1 cellular context compared by ENCODE assay signal in the genomic region with DNA sequence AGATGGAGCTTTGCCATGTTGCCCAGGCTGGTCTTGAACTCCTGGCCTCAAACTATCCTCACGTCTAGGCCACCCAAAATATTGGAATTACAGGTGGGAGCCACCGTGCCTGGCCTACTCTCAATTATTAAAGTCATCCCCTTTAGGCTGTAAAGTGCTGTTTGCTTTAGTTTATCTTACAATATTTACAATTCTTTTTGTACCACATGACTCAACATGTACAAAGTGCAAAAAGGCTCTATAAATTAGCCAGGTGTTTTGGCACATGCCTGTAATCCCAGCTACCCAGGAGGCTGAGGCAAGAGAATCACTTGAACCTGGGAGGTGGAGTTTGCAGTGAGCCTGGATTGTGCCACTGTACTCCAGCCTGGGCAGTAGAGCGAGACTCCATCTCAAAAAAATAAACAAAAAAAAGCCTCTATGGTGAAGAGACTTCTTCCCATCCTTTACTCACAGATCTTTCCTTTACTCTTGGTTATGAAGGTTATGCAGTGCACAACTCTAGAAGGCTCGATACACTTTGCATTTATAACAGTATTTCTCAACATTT.
TF ChIP-seq lines count a peak whose summit lies in the region.

No MANE protein-coding gene starts in this region.

TF ChIP-seq in HepG2, 621 proteins besides CTCF, POLR2A, EP300 and RAD21 (continued from another document):
- TF ChIP-seq, protein P1, sequence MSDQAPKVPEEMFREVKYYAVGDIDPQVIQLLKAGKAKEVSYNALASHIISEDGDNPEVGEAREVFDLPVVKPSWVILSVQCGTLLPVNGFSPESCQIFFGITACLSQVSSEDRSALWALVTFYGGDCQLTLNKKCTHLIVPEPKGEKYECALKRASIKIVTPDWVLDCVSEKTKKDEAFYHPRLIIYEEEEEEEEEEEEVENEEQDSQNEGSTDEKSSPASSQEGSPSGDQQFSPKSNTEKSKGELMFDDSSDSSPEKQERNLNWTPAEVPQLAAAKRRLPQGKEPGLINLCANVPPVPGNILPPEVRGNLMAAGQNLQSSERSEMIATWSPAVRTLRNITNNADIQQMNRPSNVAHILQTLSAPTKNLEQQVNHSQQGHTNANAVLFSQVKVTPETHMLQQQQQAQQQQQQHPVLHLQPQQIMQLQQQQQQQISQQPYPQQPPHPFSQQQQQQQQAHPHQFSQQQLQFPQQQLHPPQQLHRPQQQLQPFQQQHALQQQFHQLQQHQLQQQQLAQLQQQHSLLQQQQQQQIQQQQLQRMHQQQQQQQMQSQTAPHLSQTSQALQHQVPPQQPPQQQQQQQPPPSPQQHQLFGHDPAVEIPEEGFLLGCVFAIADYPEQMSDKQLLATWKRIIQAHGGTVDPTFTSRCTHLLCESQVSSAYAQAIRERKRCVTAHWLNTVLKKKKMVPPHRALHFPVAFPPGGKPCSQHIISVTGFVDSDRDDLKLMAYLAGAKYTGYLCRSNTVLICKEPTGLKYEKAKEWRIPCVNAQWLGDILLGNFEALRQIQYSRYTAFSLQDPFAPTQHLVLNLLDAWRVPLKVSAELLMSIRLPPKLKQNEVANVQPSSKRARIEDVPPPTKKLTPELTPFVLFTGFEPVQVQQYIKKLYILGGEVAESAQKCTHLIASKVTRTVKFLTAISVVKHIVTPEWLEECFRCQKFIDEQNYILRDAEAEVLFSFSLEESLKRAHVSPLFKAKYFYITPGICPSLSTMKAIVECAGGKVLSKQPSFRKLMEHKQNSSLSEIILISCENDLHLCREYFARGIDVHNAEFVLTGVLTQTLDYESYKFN (CRISPR knock-in tag; conservative IDR thresholded peaks at IDR 0.05) = 0 out of 2 replicates have a peak, but pooled peaks have one; percentile 16
- TF ChIP-seq ZNF121 (CRISPR knock-in tag; IDR thresholded peaks at IDR 0.05) (peak; percentile 92), BORCS8-MEF2B (CRISPR knock-in tag; IDR thresholded peaks at IDR 0.05) (no peak), YEATS4 (CRISPR knock-in tag; IDR thresholded peaks at IDR 0.05; ENCODE audit: borderline replicate concordance) (no peak), TFDP2 (CRISPR knock-in tag; IDR thresholded peaks at IDR 0.05) (no peak), SOX6 (IDR thresholded peaks at IDR 0.05) (no peak), SOX6 (CRISPR knock-in tag; IDR thresholded peaks at IDR 0.05) (0 out of 2 replicates have a peak, but pooled peaks have one; percentile 11)
